Comparison of ENCODE assay signal across 1 cellular context in genomic region chr12:111841750-111842555, GRCh38.
A peak's percentile ranks its signal among the peaks of the same experiment; 100 is the strongest.
TF ChIP-seq lines count a peak whose summit lies in the region.

Gene MAPKAPK5, plus strand, starts transcription at chr12:111842228. Its CDS starts 506 bp downstream, at chr12:111842734.

TF ChIP-seq in K562, 482 proteins besides CTCF, POLR2A, EP300 and RAD21 (continued from another document and continues in another):
- TF ChIP-seq ZNF609 (CRISPR knock-in tag; IDR thresholded peaks at IDR 0.05; ENCODE audit: borderline replicate concordance) (peak; percentile 83; the same call in 1 of the 2 replicates), ELF2 (CRISPR knock-in tag; IDR thresholded peaks at IDR 0.05) (peak; percentile 76; the same call in 1 of the 2 replicates), ZNF282 (CRISPR knock-in tag; IDR thresholded peaks at IDR 0.05) (no peak), TOE1 (IDR thresholded peaks at IDR 0.05; ENCODE audit: borderline replicate concordance) (peak; percentile 79; the same call in 1 of the 2 replicates), TOE1 (CRISPR knock-in tag; IDR thresholded peaks at IDR 0.05; ENCODE audit: borderline replicate concordance, low read depth) (0 out of 2 replicates have a peak, but pooled peaks have one; percentile 25), RHOXF2B (CRISPR knock-in tag; conservative IDR thresholded peaks at IDR 0.05) (no peak), ZBTB43 (CRISPR knock-in tag; IDR thresholded peaks at IDR 0.05) (no peak), IRF9 (tag; IDR thresholded peaks at IDR 0.05) (no peak), ZNF77 (CRISPR knock-in tag; IDR thresholded peaks at IDR 0.05) (no peak), MEF2A (IDR thresholded peaks at IDR 0.05; ENCODE audit: control insufficient read depth, low read depth, low read length) (no peak), MTF1 (CRISPR knock-in tag; IDR thresholded peaks at IDR 0.05; ENCODE audit: borderline replicate concordance) (no peak), HMGN3 (IDR thresholded peaks at IDR 0.05; ENCODE audit: borderline replicate concordance, extremely low read depth, insufficient read length, low read depth, low read length) (peak; percentile 74), ZNF12 (CRISPR knock-in tag; IDR thresholded peaks at IDR 0.05) (0 out of 2 replicates have a peak, but pooled peaks have one; percentile 20), FOXA3 (CRISPR knock-in tag; conservative IDR thresholded peaks at IDR 0.05 in 1 of 2, IDR thresholded peaks at IDR 0.05 in 1 of 2) (no peak), SNIP1 (IDR thresholded peaks at IDR 0.05; ENCODE audit: low read depth) (no peak), CBX1 (IDR thresholded peaks at IDR 0.05; ENCODE audit: low read depth) (peak; percentile 0; the same call in 1 of the 2 replicates), ZNF764 (CRISPR knock-in tag; IDR thresholded peaks at IDR 0.05; ENCODE audit: low read depth) (no peak), NR1H2 (CRISPR knock-in tag; IDR thresholded peaks at IDR 0.05) (no peak; the same call in 1 of the 2 replicates), THAP12 (CRISPR knock-in tag; IDR thresholded peaks at IDR 0.05) (peak; percentile 28), ARID4B (CRISPR knock-in tag; IDR thresholded peaks at IDR 0.05) (peak; percentile 92), SMARCA4 (IDR thresholded peaks at IDR 0.05) (no peak), FOXJ3 (CRISPR knock-in tag; IDR thresholded peaks at IDR 0.05) (no peak), ZBTB8A (IDR thresholded peaks at IDR 0.05; ENCODE audit: partially characterized antibody) (no peak), ZNF695 (CRISPR knock-in tag; IDR thresholded peaks at IDR 0.05) (no peak), YY1 (IDR thresholded peaks at IDR 0.05; ENCODE audit: borderline replicate concordance in 1 of 3, control insufficient read depth in 1 of 3, extremely low read depth in 1 of 3, insufficient read depth in 3 of 3, insufficient read length in 1 of 3, insufficient replicate concordance in 2 of 3, low read depth in 1 of 3, low read length in 2 of 3) (peak in 1 of 3 experiments; percentile 50), TGIF2 (CRISPR knock-in tag; IDR thresholded peaks at IDR 0.05) (no peak; the same call in 1 of the 2 replicates), RNF2 (IDR thresholded peaks at IDR 0.05) (peak; percentile 77), KDM1A (IDR thresholded peaks at IDR 0.05) (no peak), TSC22D4 (tag; IDR thresholded peaks at IDR 0.05) (no peak), ZNF707 (CRISPR knock-in tag; conservative IDR thresholded peaks at IDR 0.05) (0 out of 2 replicates have a peak, but pooled peaks have one; percentile 55), KAT2B (IDR thresholded peaks at IDR 0.05; ENCODE audit: low read depth, low read length) (no peak), AFF4 (CRISPR knock-in tag; IDR thresholded peaks at IDR 0.05) (no peak; the same call in 1 of the 2 replicates), THRA (IDR thresholded peaks at IDR 0.05) (no peak), BACH1 (tag; IDR thresholded peaks at IDR 0.05) (no peak), BRF1 (IDR thresholded peaks at IDR 0.05; ENCODE audit: borderline replicate concordance, extremely low read depth, insufficient read length) (no peak), ZBTB2 (IDR thresholded peaks at IDR 0.05) (peak; percentile 66; the same call in 1 of the 2 replicates), ZNF217 (CRISPR knock-in tag; IDR thresholded peaks at IDR 0.05) (no peak), PYGO2 (tag; IDR thresholded peaks at IDR 0.05) (no peak), MECOM (CRISPR knock-in tag; IDR thresholded peaks at IDR 0.05) (0 out of 2 replicates have a peak, but pooled peaks have one; percentile 25), SAFB2 (IDR thresholded peaks at IDR 0.05; ENCODE audit: borderline replicate concordance, low read depth, low read length, severe bottlenecking) (no peak)
